21 cellular contexts compared by ENCODE assay signal in the genomic region with DNA sequence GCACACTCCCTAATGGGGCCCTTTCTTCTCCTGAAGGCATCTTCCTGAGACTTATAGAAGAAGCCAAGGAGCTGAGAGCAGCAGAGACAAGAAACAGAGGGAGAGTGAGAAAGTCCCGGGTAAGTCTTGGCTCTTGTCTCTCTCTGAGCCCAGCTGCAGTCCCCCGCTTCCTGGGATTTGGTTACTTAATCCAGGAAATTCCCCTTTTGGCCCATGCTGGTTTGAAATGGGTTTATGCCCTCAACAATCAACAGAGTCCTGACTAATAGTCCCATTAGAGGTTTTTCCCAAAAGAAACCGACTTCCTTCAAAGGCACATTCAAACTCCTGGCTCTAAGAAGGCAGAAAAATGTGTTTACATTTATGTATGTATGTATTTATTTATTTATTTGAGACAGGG. TPM values are rescaled to one million over a fixed set of nuclear protein-coding genes. Genes with fewer than 3 reads are reported as not detected.
DNase-seq lines count a peak whose midpoint lies in the region; TF ChIP-seq lines count a peak whose summit lies in the region.
"Had no signal": no experiment of that assay in that cellular context is flagged by ENCODE, and none has a peak within 500 bp of the region (broad histone marks: within the 10 kb centered on the region; RNA-seq: fewer than 3 reads in every experiment).

No MANE protein-coding gene starts in this region.

- H3K4me3 ChIP-seq in SK-N-SH (ENCODE audit: low read depth in 2 of 2, low read length in 1 of 2), result no peak overlapping the region
- no peak overlapping the region for H3K4me3 ChIP-seq in fibroblast of lung (replicated peaks in 1 of 4; ENCODE audit: control extremely low read depth in 1 of 4, insufficient read depth in 1 of 4, low read depth in 3 of 4, low read length in 4 of 4)
- H3K4me3 ChIP-seq in osteoblast (ENCODE audit: insufficient read depth, low read length), result no peak overlapping the region
- H3K4me3 ChIP-seq: heart right ventricle, left ventricle myocardium inferior, tibial nerve had no signal

- TF ChIP-seq RAD21 in SK-N-SH (IDR thresholded peaks at IDR 0.05; ENCODE audit: low read length), result no peak

- peak overlapping the region; percentile 24; the same call in 1 of the 2 replicates for H2AFZ ChIP-seq in SK-N-SH (ENCODE audit: low read depth)
- H2AFZ ChIP-seq in fibroblast of lung (ENCODE audit: low read length), result no peak overlapping the region
- H2AFZ ChIP-seq in osteoblast (ENCODE audit: low read length), result peak overlapping the region; percentile 11

- no peak overlapping the region for H3K9ac ChIP-seq in SK-N-SH
- no peak overlapping the region for H3K9ac ChIP-seq in fibroblast of lung (ENCODE audit: insufficient read depth, low read length)

- no peaks in the 10 kb centered on the region for H3K9me2 ChIP-seq in SK-N-SH

- DNase-seq in GM03348 (ENCODE audit: low spot score) (peak; percentile 68), SK-N-SH (no peak), fibroblast of lung (ENCODE audit: low read depth in 2 of 2) (peak; percentile 59 to 70), osteoblast (ENCODE audit: insufficient read length, low spot score, missing footprints) (peak; percentile 73), cerebellum (ENCODE audit: low spot score) (no peak), NCI-H510A (lab: John Stamatoyannopoulos, UW) (no peak), NCI-H82 treated with DMSO at 0.1 percent for 48 hours (lab: John Stamatoyannopoulos, UW; ENCODE audit: unreplicated experiment) (no peak)
- no peak for DNase-seq in stimulated activated CD4-positive, alpha-beta T cell treated with anti-CD3 and anti-CD28 coated beads, Interleukin-12 subunit alpha, Interleukin-12 subunit beta, amount 100 ng/mL, for 4 hours
- DNase-seq: activated gamma-delta T cell; CD4-positive, CD25-positive, alpha-beta regulatory T cell; DMS79; heart right ventricle; left ventricle myocardium inferior; naive B cell; NCI-H1092; NCI-H446; retina; stimulated activated CD4-positive, alpha-beta T cell treated with anti-CD3 and anti-CD28 coated beads, Interleukin-2, amount 100 ng/mL, for 48 hours had no signal

- H3K27ac ChIP-seq in SK-N-SH (ENCODE audit: low read depth in 2 of 2, low read length in 1 of 2), result 0 out of 4 replicates have a peak overlapping the region, but pooled peaks of 1 of the 2 experiments have one; percentile 4
- no peak overlapping the region for H3K27ac ChIP-seq in fibroblast of lung (ENCODE audit: insufficient read depth, low read length)
- no peak overlapping the region for H3K27ac ChIP-seq in osteoblast (ENCODE audit: low read depth, low read length)
- H3K27ac ChIP-seq: left ventricle myocardium inferior, tibial nerve, VCaP had no signal

- TF ChIP-seq EP300 in SK-N-SH (IDR thresholded peaks at IDR 0.05; ENCODE audit: borderline replicate concordance in 1 of 2, low read depth in 1 of 2, low read length in 1 of 2), result no peak

- no peak for TF ChIP-seq CTCF in SK-N-SH (IDR thresholded peaks at IDR 0.05)
- no peak for TF ChIP-seq CTCF in fibroblast of lung (conservative IDR thresholded peaks at IDR 0.05 in 1 of 2, IDR thresholded peaks at IDR 0.05 in 1 of 2; ENCODE audit: low read depth in 1 of 2, low read length in 2 of 2)
- TF ChIP-seq CTCF in osteoblast (IDR thresholded peaks at IDR 0.05; ENCODE audit: extremely low read depth, low read depth, low read length), result no peak

- WGBS in SK-N-SH (ENCODE audit: low lambda C conversion rate), result 27% methylated on average over 3 of the region's 3 CpGs

- POLR2A ChIA-PET in SK-N-SH (lab: Yijun Ruan, JAX), result no interaction called here

- H3K4me1 ChIP-seq in SK-N-SH (ENCODE audit: control insufficient read depth in 1 of 2, insufficient read depth in 2 of 2, low read depth in 1 of 2, low read length in 1 of 2) (peaks cover 0 to 17% of the 10 kb centered on the region in 2 experiments; a peak in 3 of 4 replicates), fibroblast of lung (ENCODE audit: control insufficient read depth, extremely low read depth, insufficient read depth, low read length) (peaks cover 12% of the 10 kb centered on the region), osteoblast (ENCODE audit: insufficient read depth, low read length) (peaks cover 24% of the 10 kb centered on the region)
- H3K4me1 ChIP-seq: left ventricle myocardium inferior, tibial nerve had no signal

- CTCF ChIA-PET in SK-N-SH (lab: Yijun Ruan, JAX), result interaction anchor here (1.4 to 26.9 kb wide), 2 partner anchors 20 to 163 kb away, joined by 3 to 631 read pairs; no protein-coding TSS in a partner anchor

- H3K4me2 ChIP-seq in SK-N-SH, result no peak overlapping the region
- H3K4me2 ChIP-seq in fibroblast of lung (ENCODE audit: extremely low read depth, insufficient read depth, low read length), result no peak overlapping the region
- H3K4me2 ChIP-seq in osteoblast (ENCODE audit: insufficient read depth, low read length), result no peak overlapping the region

- H3K79me2 ChIP-seq in SK-N-SH (ENCODE audit: insufficient read depth), result no peaks in the 10 kb centered on the region
- no peaks in the 10 kb centered on the region for H3K79me2 ChIP-seq in fibroblast of lung (ENCODE audit: control insufficient read depth, insufficient read depth, low read length)
- no peaks in the 10 kb centered on the region for H3K79me2 ChIP-seq in osteoblast (ENCODE audit: insufficient read depth, low read length)

- no peaks in the 10 kb centered on the region for H4K20me1 ChIP-seq in SK-N-SH (ENCODE audit: insufficient read depth)
- H4K20me1 ChIP-seq in fibroblast of lung (ENCODE audit: control insufficient read depth, extremely low read depth, insufficient read depth, low read length), result no peaks in the 10 kb centered on the region
- H4K20me1 ChIP-seq in osteoblast (ENCODE audit: insufficient read depth, low read length), result no peaks in the 10 kb centered on the region

- H3K27me3 ChIP-seq in SK-N-SH (ENCODE audit: insufficient read depth), result no peaks in the 10 kb centered on the region
- no peaks in the 10 kb centered on the region for H3K27me3 ChIP-seq in fibroblast of lung (ENCODE audit: control insufficient read depth, insufficient read depth, low read length)
- H3K27me3 ChIP-seq in osteoblast (ENCODE audit: insufficient read depth, low read length), result no peaks in the 10 kb centered on the region
- H3K27me3 ChIP-seq: tibial nerve had no signal

- H3K36me3 ChIP-seq in SK-N-SH (replicated peaks in 1 of 2; ENCODE audit: control insufficient read depth in 1 of 2, insufficient read depth in 2 of 2, low read length in 1 of 2), result no peaks in the 10 kb centered on the region
- no peaks in the 10 kb centered on the region for H3K36me3 ChIP-seq in fibroblast of lung (ENCODE audit: control insufficient read depth, insufficient read depth, low read length)
- H3K36me3 ChIP-seq in osteoblast (ENCODE audit: insufficient read depth, low read length), result no peaks in the 10 kb centered on the region
- H3K36me3 ChIP-seq: heart right ventricle, left ventricle myocardium inferior, tibial nerve had no signal

- peaks cover 12% of the 10 kb centered on the region for H3F3A ChIP-seq in SK-N-SH (replicated peaks; ENCODE audit: insufficient read depth)

- H3K9me3 ChIP-seq in SK-N-SH (no peaks in the 10 kb centered on the region), fibroblast of lung (ENCODE audit: control insufficient read depth, insufficient read depth, low read depth, low read length) (no peaks in the 10 kb centered on the region), osteoblast (ENCODE audit: low read depth, low read length) (no peaks in the 10 kb centered on the region)
- H3K9me3 ChIP-seq: heart right ventricle, left ventricle myocardium inferior, tibial nerve had no signal

TF ChIP-seq in SK-N-SH, 30 proteins besides CTCF, POLR2A, EP300 and RAD21:
- TF ChIP-seq SIN3A (IDR thresholded peaks at IDR 0.05; ENCODE audit: borderline replicate concordance, low read depth, low read length) (no peak), FOXJ3 (CRISPR knock-in tag; IDR thresholded peaks at IDR 0.05) (no peak), CHD2 (IDR thresholded peaks at IDR 0.05; ENCODE audit: low read length, partially characterized antibody) (no peak), JUND (IDR thresholded peaks at IDR 0.05) (no peak), SMC3 (IDR thresholded peaks at IDR 0.05; ENCODE audit: low read depth, low read length) (no peak), TAF1 (IDR thresholded peaks at IDR 0.05; ENCODE audit: borderline replicate concordance, low read depth, low read length) (no peak), TCF12 (IDR thresholded peaks at IDR 0.05) (peak; percentile 50)
- TF ChIP-seq, protein P1, sequence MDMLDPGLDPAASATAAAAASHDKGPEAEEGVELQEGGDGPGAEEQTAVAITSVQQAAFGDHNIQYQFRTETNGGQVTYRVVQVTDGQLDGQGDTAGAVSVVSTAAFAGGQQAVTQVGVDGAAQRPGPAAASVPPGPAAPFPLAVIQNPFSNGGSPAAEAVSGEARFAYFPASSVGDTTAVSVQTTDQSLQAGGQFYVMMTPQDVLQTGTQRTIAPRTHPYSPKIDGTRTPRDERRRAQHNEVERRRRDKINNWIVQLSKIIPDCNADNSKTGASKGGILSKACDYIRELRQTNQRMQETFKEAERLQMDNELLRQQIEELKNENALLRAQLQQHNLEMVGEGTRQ (IDR thresholded peaks at IDR 0.05; ENCODE audit: borderline replicate concordance, low read depth, low read length), result no peak

RNA-seq across cellular contexts. Expression of a gene that starts 22.0 kb away (rescaled TPM):
- polyA plus RNA-seq in SK-N-SH (2012; rRNA removed) (38.0 and 76.4 TPM in 2 replicates), fibroblast of lung (31.6 and 118 TPM in 2 replicates)
- 51.3 and 71.5 TPM in 2 replicates for polyA plus RNA-seq in SK-N-SH (2012; cell fraction: cytosol; rRNA removed)
- 36.4 and 50.9 TPM in 2 replicates for polyA plus RNA-seq in SK-N-SH (2012; cell fraction: nucleus; rRNA removed)
- total RNA-seq in fibroblast of lung (79.4 and 125 TPM in 2 replicates), osteoblast (4.7 and 9.0 TPM in 2 replicates), cerebellum (5.2 TPM)
- polyA plus RNA-seq in fibroblast of lung (2012), result 81.9 and 292 TPM in 2 replicates
- polyA minus RNA-seq in fibroblast of lung (ENCODE audit: low replicate concordance), result 10.1 and 26.1 TPM in 2 replicates
- total RNA-seq: OCI-LY7 had no signal
- polyA plus RNA-seq: CD4-positive, CD25-positive, alpha-beta regulatory T cell had no signal

RNA-seq across cellular contexts. Expression of a gene that starts 58.0 kb away (rescaled TPM):
- 2.7 and 3.6 TPM in 2 replicates for polyA plus RNA-seq in SK-N-SH (2012; rRNA removed)
- polyA plus RNA-seq in SK-N-SH (2012; cell fraction: cytosol; rRNA removed), result 2.2 and 2.9 TPM in 2 replicates
- 2.1 and 2.8 TPM in 2 replicates for polyA plus RNA-seq in SK-N-SH (2012; cell fraction: nucleus; rRNA removed)
- total RNA-seq in fibroblast of lung, result 16.9 and 56.1 TPM in 2 replicates
- 25.6 and 59.1 TPM in 2 replicates for polyA plus RNA-seq in fibroblast of lung
- 23.2 and 42.4 TPM in 2 replicates for polyA plus RNA-seq in fibroblast of lung (2012)
- polyA minus RNA-seq in fibroblast of lung (ENCODE audit: low replicate concordance), result 101 and 225 TPM in 2 replicates
- 4.4 and 7.6 TPM in 2 replicates for total RNA-seq in osteoblast
- 0.09 TPM for total RNA-seq in cerebellum
- total RNA-seq: OCI-LY7 had no signal

Comparison
In these comparisons a context has a peak if more than half of its experiments do, and no peak if none do; other contexts are left out.
1. DNase-seq: peak in GM03348 (single experiment), fibroblast of lung (2 of 2) and osteoblast (single experiment); none in SK-N-SH (single experiment), stimulated activated CD4-positive, alpha-beta T cell treated with anti-CD3 and anti-CD28 coated beads, Interleukin-12 subunit alpha, Interleukin-12 subunit beta, amount 100 ng/mL, for 4 hours (single experiment), cerebellum (single experiment), NCI-H510A (single experiment) and NCI-H82 treated with DMSO at 0.1 percent for 48 hours (single experiment).